ENCODE assay signal across 11 cellular contexts in the genomic region with DNA sequence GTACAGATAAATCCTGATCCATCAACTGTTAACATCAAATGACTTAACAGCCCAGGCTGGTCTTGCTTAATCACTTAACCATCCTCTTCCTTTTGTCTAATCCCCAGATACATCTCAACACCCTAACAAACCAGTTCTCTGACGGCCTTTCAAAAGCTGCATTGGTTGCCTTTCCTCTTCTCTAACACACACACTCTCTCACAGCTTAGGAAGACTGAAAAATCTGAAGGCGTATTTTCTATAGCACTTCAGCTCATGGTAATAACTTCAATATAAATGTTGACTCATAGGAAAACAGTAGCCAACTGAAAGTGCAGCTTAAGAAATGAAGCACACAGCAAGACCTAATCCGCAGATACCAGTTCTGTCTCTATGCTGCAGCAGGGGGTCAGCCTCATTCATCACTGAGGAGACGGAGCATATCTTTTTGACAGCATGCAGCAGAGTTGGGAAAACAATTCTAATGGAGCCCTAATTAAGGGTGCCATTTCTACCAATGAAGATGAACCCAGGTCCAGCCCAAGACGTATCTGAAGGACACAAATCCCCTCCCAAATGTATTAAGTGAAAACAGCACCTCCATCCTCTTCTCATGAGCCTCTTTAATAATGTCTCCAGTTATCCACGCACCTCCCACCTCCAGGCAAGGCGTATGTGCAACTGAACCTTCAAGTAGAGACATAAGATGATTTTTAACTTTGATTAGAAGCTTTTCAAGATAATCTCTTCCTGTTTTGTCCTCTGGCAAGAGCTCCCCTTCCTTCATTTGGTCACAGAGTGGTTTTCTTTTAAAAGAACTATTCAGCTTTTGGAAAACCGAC.
DNase-seq lines count a peak whose midpoint lies in the region; ATAC-seq and TF ChIP-seq lines count a peak whose summit lies in the region.
"Had no signal": no experiment of that assay in that cellular context is flagged by ENCODE, and none has a peak within 500 bp of the region (broad histone marks: within the 10 kb centered on the region; RNA-seq: fewer than 3 reads in every experiment).

No MANE protein-coding gene starts in this region.

- DNase-seq in activated CD4-positive, alpha-beta T cell treated with anti-CD3 and anti-CD28 coated beads, Interleukin-2, amount 10 ng/mL, durations not matched to agents 24 days and 14 days: no peak
- DNase-seq in activated CD4-positive, alpha-beta T cell treated with anti-CD3 and anti-CD28 coated beads for 4 hours: no peak
- no peak for DNase-seq in HL-60 (ENCODE audit: low read depth in 1 of 2, low spot score in 1 of 2)
- peak; percentile 76 for DNase-seq in retina
- no peak for DNase-seq in germinal center (ENCODE audit: low spot score)
- DNase-seq in cerebellum (ENCODE audit: low spot score): no peak
- DNase-seq: spleen had no signal

- intact Hi-C loops in activated CD4-positive, alpha-beta T cell treated with anti-CD3 and anti-CD28 coated beads, Interleukin-2, amount 10 ng/mL, durations not matched to agents 24 days and 14 days (cut with micrococcal nuclease): loop anchor here (2.0 kb wide), 1 partner anchor 43 kb away; no protein-coding TSS in a partner anchor

- ATAC-seq in activated T-helper 17 cell treated with anti-CD3 and anti-CD28 coated beads, Interleukin-2, amount 50 U/mL, for 72 hours (replicated peaks): peak; percentile 69
- ATAC-seq in HG03135 (IDR thresholded peaks at IDR 0.05; ENCODE audit: unreplicated experiment): no peak

- peak overlapping the region; percentile 53 for H3K4me3 Mint-ChIP-seq in activated CD4-positive, alpha-beta T cell treated with anti-CD3 and anti-CD28 coated beads, Interleukin-2, amount 10 ng/mL, durations not matched to agents 24 days and 14 days
- peak overlapping the region; percentile 24 for H3K4me3 Mint-ChIP-seq in activated T-helper 17 cell treated with anti-CD3 and anti-CD28 coated beads, Interleukin-2, amount 50 U/mL, for 72 hours
- H3K4me3 Mint-ChIP-seq: B cell had no signal

- peaks cover 1% of the 10 kb centered on the region for H3K9me3 Mint-ChIP-seq in activated CD4-positive, alpha-beta T cell treated with anti-CD3 and anti-CD28 coated beads, Interleukin-2, amount 10 ng/mL, durations not matched to agents 24 days and 14 days
- H3K9me3 Mint-ChIP-seq in activated T-helper 17 cell treated with anti-CD3 and anti-CD28 coated beads, Interleukin-2, amount 50 U/mL, for 72 hours: no peaks in the 10 kb centered on the region

- H3K27me3 Mint-ChIP-seq in activated CD4-positive, alpha-beta T cell treated with anti-CD3 and anti-CD28 coated beads, Interleukin-2, amount 10 ng/mL, durations not matched to agents 24 days and 14 days: peaks cover 16% of the 10 kb centered on the region
- peaks cover 29% of the 10 kb centered on the region for H3K27me3 Mint-ChIP-seq in activated T-helper 17 cell treated with anti-CD3 and anti-CD28 coated beads, Interleukin-2, amount 50 U/mL, for 72 hours

- peaks cover under 1% of the 10 kb centered on the region for H3K36me3 Mint-ChIP-seq in activated CD4-positive, alpha-beta T cell treated with anti-CD3 and anti-CD28 coated beads, Interleukin-2, amount 10 ng/mL, durations not matched to agents 24 days and 14 days (ENCODE audit: low read depth)
- no peaks in the 10 kb centered on the region for H3K36me3 Mint-ChIP-seq in activated T-helper 17 cell treated with anti-CD3 and anti-CD28 coated beads, Interleukin-2, amount 50 U/mL, for 72 hours (ENCODE audit: low read depth)

- TF ChIP-seq CTCF in HL-60 (IDR thresholded peaks at IDR 0.05; ENCODE audit: insufficient read depth, low read length): no peak

- H3K27ac ChIP-seq in HL-60 (replicated peaks): peak overlapping the region; percentile 52
- H3K27ac ChIP-seq: spleen, thoracic aorta had no signal

- H3K4me1 Mint-ChIP-seq in activated CD4-positive, alpha-beta T cell treated with anti-CD3 and anti-CD28 coated beads, Interleukin-2, amount 10 ng/mL, durations not matched to agents 24 days and 14 days: peaks cover 15% of the 10 kb centered on the region
- peaks cover 10% of the 10 kb centered on the region for H3K4me1 Mint-ChIP-seq in activated T-helper 17 cell treated with anti-CD3 and anti-CD28 coated beads, Interleukin-2, amount 50 U/mL, for 72 hours
- H3K4me1 Mint-ChIP-seq: B cell had no signal

- H3K4me3 ChIP-seq in HL-60 (replicated peaks; ENCODE audit: insufficient read depth, low read length): no peak overlapping the region
- H3K4me3 ChIP-seq: spleen, thoracic aorta had no signal

- H3K27ac Mint-ChIP-seq in activated CD4-positive, alpha-beta T cell treated with anti-CD3 and anti-CD28 coated beads, Interleukin-2, amount 10 ng/mL, durations not matched to agents 24 days and 14 days: peak overlapping the region; percentile 67
- H3K27ac Mint-ChIP-seq in activated T-helper 17 cell treated with anti-CD3 and anti-CD28 coated beads, Interleukin-2, amount 50 U/mL, for 72 hours: no peak overlapping the region
- H3K27ac Mint-ChIP-seq: B cell had no signal

- no peaks in the 10 kb centered on the region for H3K27me3 ChIP-seq in HL-60 (ENCODE audit: insufficient read depth, poor library complexity, severe bottlenecking)
